In the genomic region with DNA sequence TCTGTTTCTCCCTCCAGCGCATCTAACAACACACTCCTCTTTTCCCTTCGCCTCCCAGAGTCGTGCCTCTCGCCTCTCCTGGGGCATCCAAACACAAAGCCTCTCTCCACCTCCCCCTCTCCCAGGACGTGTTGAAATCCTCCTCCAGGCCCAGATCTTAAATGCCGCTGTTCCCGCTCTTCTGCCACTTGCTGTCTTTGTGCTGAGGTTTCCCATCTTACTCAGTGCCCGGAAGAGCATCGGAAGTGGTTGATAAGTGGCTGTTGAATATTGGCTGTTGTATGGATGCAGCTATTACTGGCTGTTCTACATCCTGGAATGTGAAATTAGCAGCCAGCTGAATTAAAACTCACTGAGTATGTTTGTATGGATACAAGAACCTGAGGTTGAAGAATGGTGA, we compare ENCODE assay signal across 19 cellular contexts.
"Had no signal": no experiment of that assay in that cellular context is flagged by ENCODE, and none has a peak within 500 bp of the region (broad histone marks: within the 10 kb centered on the region; RNA-seq: fewer than 3 reads in every experiment).

No MANE protein-coding gene starts in this region.

- H3K4me3 ChIP-seq: ascending aorta, breast epithelium, gastrocnemius medialis, ovary, spleen, stomach, testis had no signal

- H3K9me3 ChIP-seq: ascending aorta, breast epithelium, gastrocnemius medialis, ovary, spleen, stomach, testis had no signal

- H3K27me3 ChIP-seq: ascending aorta, breast epithelium, gastrocnemius medialis, ovary, spleen, testis had no signal

- H3K36me3 ChIP-seq: ascending aorta, breast epithelium, gastrocnemius medialis, ovary, spleen, stomach had no signal

- H3K9me3 Mint-ChIP-seq: activated CD4-positive, alpha-beta memory T cell treated with anti-CD3 and anti-CD28 coated beads for 36 hours; activated naive CD4-positive, alpha-beta T cell treated with anti-CD3 and anti-CD28 coated beads for 36 hours; activated T-helper 2 cell treated with anti-CD3 and anti-CD28 coated beads, Interferon-gamma antibody, Interleukin-2, Interleukin-4, amounts not matched to agents 10 μg/mL and 5 μg/mL and 100 μg/mL, durations not matched to agents 14 hours and 24 hours and 36 hours; T-cell had no signal

- DNase-seq: activated CD4-positive, alpha-beta memory T cell treated with anti-CD3 and anti-CD28 coated beads for 36 hours; activated CD4-positive, alpha-beta T cell treated with anti-CD3 and anti-CD28 coated beads for 1 hour; activated CD8-positive, alpha-beta memory T cell treated with anti-CD3 and anti-CD28 coated beads, Interleukin-2, amount 10 ng/mL, durations not matched to agents 7 days and 5 days; activated naive CD4-positive, alpha-beta T cell treated with anti-CD3 and anti-CD28 coated beads for 36 hours; activated T-cell treated with anti-CD3 and anti-CD28 coated beads, Interleukin-2, amount 50 U/mL, for 1 hour; gastrocnemius medialis; mesendoderm; ovary; spleen; stimulated activated CD4-positive, alpha-beta T cell treated with anti-CD3 and anti-CD28 coated beads, Interleukin-1b, Interleukin-23, amount 100 ng/mL, for 48 hours; stomach; T-cell; testis had no signal

- H3K27ac Mint-ChIP-seq: activated CD4-positive, alpha-beta memory T cell treated with anti-CD3 and anti-CD28 coated beads for 36 hours; activated CD8-positive, alpha-beta memory T cell treated with anti-CD3 and anti-CD28 coated beads, Interleukin-2, amount 10 ng/mL, durations not matched to agents 7 days and 5 days; activated naive CD4-positive, alpha-beta T cell treated with anti-CD3 and anti-CD28 coated beads for 36 hours; activated T-helper 2 cell treated with anti-CD3 and anti-CD28 coated beads, Interferon-gamma antibody, Interleukin-2, Interleukin-4, amounts not matched to agents 10 μg/mL and 5 μg/mL and 100 μg/mL, durations not matched to agents 14 hours and 24 hours and 36 hours; T-cell had no signal

- H3K4me1 ChIP-seq: ascending aorta, breast epithelium, gastrocnemius medialis, spleen, stomach, testis had no signal

- H3K36me3 Mint-ChIP-seq: activated CD4-positive, alpha-beta memory T cell treated with anti-CD3 and anti-CD28 coated beads for 36 hours; activated CD8-positive, alpha-beta memory T cell treated with anti-CD3 and anti-CD28 coated beads, Interleukin-2, amount 10 ng/mL, durations not matched to agents 7 days and 5 days; T-cell had no signal

- FAIRE-seq: keratinocyte, urothelium cell line had no signal

- H3K27ac ChIP-seq: ascending aorta, breast epithelium, gastrocnemius medialis, ovary, spleen, stomach, testis had no signal

- ATAC-seq: activated CD8-positive, alpha-beta memory T cell treated with anti-CD3 and anti-CD28 coated beads, Interleukin-2, amount 10 ng/mL, durations not matched to agents 7 days and 5 days; gastrocnemius medialis; sciatic nerve; T-cell had no signal
